In genomic region chr10:115975506-115975905, GRCh38 we compare ENCODE assay signal across 14 cellular contexts.
"Had no signal": no experiment of that assay in that cellular context is flagged by ENCODE, and none has a peak within 500 bp of the region (broad histone marks: within the 10 kb centered on the region; RNA-seq: fewer than 3 reads in every experiment).

No MANE protein-coding gene starts in this region.

- ATAC-seq: activated T-cell treated with anti-CD3 and anti-CD28 coated beads, Interleukin-2, amount 50 U/mL, for 72 hours; effector memory CD8-positive, alpha-beta T cell had no signal

- H3K4me3 Mint-ChIP-seq: activated naive CD8-positive, alpha-beta T cell; activated T-cell treated with anti-CD3 and anti-CD28 coated beads, Interleukin-2, amount 50 U/mL, for 72 hours; dendritic cell treated with granulocyte-macrophage colony-stimulating factor and Interleukin-4, amounts not matched to agents 40 ng/mL and 50 ng/mL, for 4 days; effector memory CD8-positive, alpha-beta T cell; nephron progenitor cell; stimulated activated naive CD8-positive, alpha-beta T cell treated with anti-CD3 and anti-CD28 coated beads, Interleukin-15, Interleukin-2, amounts not matched to agents 100 ng/mL and 50 ng/mL, for 24 hours had no signal

- H3K9me3 Mint-ChIP-seq: dendritic cell treated with granulocyte-macrophage colony-stimulating factor and Interleukin-4, amounts not matched to agents 40 ng/mL and 50 ng/mL, for 4 days had no signal

- H3K27ac Mint-ChIP-seq: activated naive CD8-positive, alpha-beta T cell; activated T-cell treated with anti-CD3 and anti-CD28 coated beads, Interleukin-2, amount 50 U/mL, for 72 hours; dendritic cell treated with granulocyte-macrophage colony-stimulating factor and Interleukin-4, amounts not matched to agents 40 ng/mL and 50 ng/mL, for 4 days; effector memory CD8-positive, alpha-beta T cell; stimulated activated naive CD8-positive, alpha-beta T cell treated with anti-CD3 and anti-CD28 coated beads, Interleukin-15, Interleukin-2, amounts not matched to agents 100 ng/mL and 50 ng/mL, for 24 hours had no signal

- H3K36me3 Mint-ChIP-seq: activated naive CD8-positive, alpha-beta T cell had no signal

- DNase-seq: activated CD4-positive, alpha-beta T cell treated with anti-CD3 and anti-CD28 coated beads for 1 hour; activated CD8-positive, alpha-beta memory T cell treated with anti-CD3 and anti-CD28 coated beads for 24 hours; activated effector memory CD4-positive, alpha-beta T cell treated with anti-CD3 and anti-CD28 coated beads, Interleukin-2, amount 50 U/mL, for 16 hours; activated T-cell treated with anti-CD3 and anti-CD28 coated beads, Interleukin-2, amount 50 U/mL, for 72 hours; effector memory CD8-positive, alpha-beta T cell; nephron progenitor cell; right cardiac atrium; stimulated activated CD4-positive, alpha-beta T cell treated with anti-CD3 and anti-CD28 coated beads, Interleukin-15, amount 100 ng/mL, for 24 hours; stimulated activated CD4-positive, alpha-beta T cell treated with anti-CD3 and anti-CD28 coated beads, Interleukin-2, amount 100 ng/mL, for 48 hours; T-helper 2 cell; trophoblast cell had no signal

- H3K27me3 Mint-ChIP-seq: dendritic cell treated with granulocyte-macrophage colony-stimulating factor and Interleukin-4, amounts not matched to agents 40 ng/mL and 50 ng/mL, for 4 days; effector memory CD8-positive, alpha-beta T cell; stimulated activated naive CD8-positive, alpha-beta T cell treated with anti-CD3 and anti-CD28 coated beads, Interleukin-15, Interleukin-2, amounts not matched to agents 100 ng/mL and 50 ng/mL, for 24 hours had no signal
